Comparison of ENCODE assay signal across 8 cellular contexts in genomic region chr11:30346068-30346688, GRCh38. TPM values are rescaled to one million over a fixed set of nuclear protein-coding genes. Genes with fewer than 3 reads are reported as not detected.
DNase-seq lines count a peak whose midpoint lies in the region; ATAC-seq, FAIRE-seq and TF ChIP-seq lines count a peak whose summit lies in the region.

No MANE protein-coding gene starts in this region.

- H3K9ac ChIP-seq in K562 (ENCODE audit: insufficient read depth in 1 of 2, low read depth in 2 of 2, low read length in 2 of 2) = no peak overlapping the region

- H3K36me3 ChIP-seq in K562 (ENCODE audit: control insufficient read depth, insufficient read depth, low read length) = no peaks in the 10 kb centered on the region
- no peaks in the 10 kb centered on the region for H3K36me3 ChIP-seq in vagina

- WGBS in K562 (ENCODE audit: insufficient coverage, low coverage, missing lambda C conversion rate) = 14% methylated on average over 5 of the region's 5 CpGs

- H3K27ac ChIP-seq in K562 (ENCODE audit: extremely low read depth, low read depth, low read length) (no peak overlapping the region), vagina (no peak overlapping the region)

- TF ChIP-seq CTCF in GM13977 (IDR thresholded peaks at IDR 0.05; ENCODE audit: extremely low read depth, insufficient read depth, missing control alignments) (peak; percentile 62), K562 (IDR thresholded peaks at IDR 0.05 in 2 of 3, conservative IDR thresholded peaks at IDR 0.05 in 1 of 3; ENCODE audit: insufficient read depth in 2 of 3, low read depth in 1 of 3, low read length in 3 of 3) (peak; percentile 38 to 76 (median 43); a peak in 4 of 6 replicates), vagina (IDR thresholded peaks at IDR 0.05) (peak in 2 of 3 experiments; percentile 59 to 66)

- H3K4me3 ChIP-seq in K562 (no peak overlapping the region), vagina (no peak overlapping the region)

- ATAC-seq in K562 = peak; percentile 84
- no peak for ATAC-seq in GM18907 (IDR thresholded peaks at IDR 0.05; ENCODE audit: unreplicated experiment)
- no peak for ATAC-seq in stimulated activated naive CD8-positive, alpha-beta T cell treated with anti-CD3 and anti-CD28 coated beads, Interleukin-15, Interleukin-2, amounts not matched to agents 100 U/mL and 50 U/mL, for 24 hours

- CTCF ChIA-PET in K562 (lab: Yijun Ruan, JAX; ENCODE audit: low intra/inter-chr PET ratio) = no interaction called here

- TF ChIP-seq POLR2A in K562 (conservative IDR thresholded peaks at IDR 0.05) (no peak), vagina (IDR thresholded peaks at IDR 0.05) (no peak)

- in situ Hi-C loops in GM13977 (cut with MboI; ENCODE audit: low pct_unique_long_range_greater_than_20kb, low sequenced_read_pairs, unreplicated experiment) = no loop called here
- in situ Hi-C loops in K562 (cut with MboI) = loop anchor here (5.0 kb wide), 1 partner anchor 571 kb away; no protein-coding TSS in a partner anchor

- no peaks in the 10 kb centered on the region; the same call in 1 of the 2 replicates for H3K9me3 ChIP-seq in K562 (replicated peaks; ENCODE audit: control insufficient read depth, insufficient read depth, low read depth, low read length)
- no peaks in the 10 kb centered on the region for H3K9me3 ChIP-seq in vagina

- intact Hi-C loops in K562 (cut with micrococcal nuclease) = loop anchor here (1.0 kb wide), 1 partner anchor 572 kb away; no protein-coding TSS in a partner anchor
- intact Hi-C loops in vagina (cut with DNase I) = loop anchor here (10.0 kb wide), 1 partner anchor 569 kb away; no protein-coding TSS in a partner anchor

- no peaks in the 10 kb centered on the region for H3K79me2 ChIP-seq in K562 (ENCODE audit: control insufficient read depth, insufficient read depth, low read length)

- H3K27me3 ChIP-seq in K562 (ENCODE audit: control insufficient read depth in 2 of 2, insufficient read depth in 2 of 2, low read length in 2 of 2) (no peaks in the 10 kb centered on the region), vagina (no peaks in the 10 kb centered on the region)

- no peaks in the 10 kb centered on the region for H4K20me1 ChIP-seq in K562 (replicated peaks; ENCODE audit: control insufficient read depth, insufficient read depth, low read length)

- TF ChIP-seq RAD21 in K562 (CRISPR knock-in tag; conservative IDR thresholded peaks at IDR 0.05 in 1 of 2, IDR thresholded peaks at IDR 0.05 in 1 of 2) = peak; percentile 60 to 66

- H3K4me1 ChIP-seq in K562 (replicated peaks in 1 of 2; ENCODE audit: control insufficient read depth in 2 of 2, insufficient read depth in 2 of 2, low read length in 2 of 2) (no peaks in the 10 kb centered on the region), vagina (no peaks in the 10 kb centered on the region)

- no peak overlapping the region for H2AFZ ChIP-seq in K562 (ENCODE audit: low read depth, low read length)

- TF ChIP-seq EP300 in K562 (IDR thresholded peaks at IDR 0.05; ENCODE audit: low read length) = no peak

- BruUV-seq in K562 (replicated peaks; lab: Mats Ljungman, UMichigan) = no TSS peak

- DNase-seq in AG08396 (ENCODE audit: low spot score) (peak; percentile 12), GM13977 (ENCODE audit: low spot score) (peak; percentile 24), NCI-H2227 (lab: John Stamatoyannopoulos, UW; ENCODE audit: unreplicated experiment) (peak; percentile 77), K562 (ENCODE audit: extremely low read depth in 1 of 4, low spot score in 3 of 4) (peak; percentile 37 to 73 (median 38)), kidney glomerular epithelial cell (lab: John Stamatoyannopoulos, UW) (peak; percentile 33), vagina (ENCODE audit: extremely low spot score in 2 of 2) (no peak)
- no peak for DNase-seq in stimulated activated naive CD8-positive, alpha-beta T cell treated with anti-CD3 and anti-CD28 coated beads, Interleukin-15, Interleukin-2, amounts not matched to agents 100 U/mL and 50 U/mL, for 24 hours

- POLR2A ChIA-PET in K562 (lab: Yijun Ruan, JAX) = interaction anchor here (0.6 kb wide), 1 partner anchor 8 kb away, joined by 6 read pairs; no protein-coding TSS in a partner anchor

- FAIRE-seq in K562 (lab: Jason Lieb, UNC) = no peak

- no peak overlapping the region for H3K4me2 ChIP-seq in K562 (ENCODE audit: insufficient read depth, low read length)

- no peaks in the 10 kb centered on the region for H3K9me1 ChIP-seq in K562 (ENCODE audit: control insufficient read depth, insufficient read depth, low read length)

TF ChIP-seq in K562, 482 proteins besides CTCF, POLR2A, EP300 and RAD21:
- TF ChIP-seq SMC3 (conservative IDR thresholded peaks at IDR 0.05; ENCODE audit: insufficient read depth, low read depth, low read length) (peak; percentile 34; the same call in 1 of the 2 replicates), FOXK2 (conservative IDR thresholded peaks at IDR 0.05 in 1 of 2, IDR thresholded peaks at IDR 0.05 in 1 of 2; ENCODE audit: low read depth in 2 of 2) (no peak), GABPA (tag; conservative IDR thresholded peaks at IDR 0.05; ENCODE audit: low read depth) (no peak), HNRNPH1 (optimal IDR thresholded peaks at IDR 0.05; ENCODE audit: low read depth, low read length) (no peak), ZNF384 (IDR thresholded peaks at IDR 0.05; ENCODE audit: low read depth, low read length) (peak; percentile 93)

RNA-seq across cellular contexts. Expression of gene ARL14EP, which starts 23.3 kb away (rescaled TPM):
- 21.2 and 62.0 TPM in 2 replicates for total RNA-seq in K562 (2011; cell fraction: chromatin; rRNA removed; ENCODE audit: low replicate concordance)
- total RNA-seq in K562 (2011; cell fraction: nucleolus; rRNA removed) = 8.0 and 10.8 TPM in 2 replicates
- total RNA-seq in K562 (2011; cell fraction: nucleoplasm; rRNA removed) = 25.5 and 34.0 TPM in 2 replicates
- total RNA-seq in K562 (2014; rRNA removed) (11.4 and 11.6 TPM in 2 replicates), K562 (2014; rRNA removed; fragmentation: Illumina TruSeq; extraction: Trizol) (25.9 and 32.6 TPM in 2 replicates), K562 (2015; rRNA removed; fragmentation: Illumina TruSeq; extraction: Trizol) (21.7 and 23.0 TPM in 2 replicates), K562 (2021) (21.6 and 23.8 TPM in 2 replicates), vagina (15.7 TPM)
- polyA plus RNA-seq in K562 (2011; rRNA removed) (28.5 and 38.1 TPM in 2 replicates), K562 (2014; fragmentation: Illumina TruSeq; extraction: Trizol) (27.4 and 37.4 TPM in 2 replicates), K562 (2014; fragmentation: Nextera tagmentation; extraction: Ambion mirVana) (10 to 100 TPM; 37.8 to 42.7 TPM), K562 (2014; rRNA removed) (13.1 and 16.4 TPM in 2 replicates)
- polyA plus RNA-seq in K562 (2011; cell fraction: cytosol; rRNA removed) = 3.9 and 10.5 TPM in 2 replicates
- polyA plus RNA-seq in K562 (2011; cell fraction: nucleus; rRNA removed) = 10.4 and 18.5 TPM in 2 replicates
- 17.9 and 30.3 TPM in 2 replicates for polyA plus RNA-seq in K562 (2012)
- 29.2 and 36.0 TPM in 2 replicates for polyA minus RNA-seq in K562 (2011; rRNA and poly(A)+ RNA removed)
- 9.1 and 11.8 TPM in 2 replicates for polyA minus RNA-seq in K562 (2011; cell fraction: cytosol; rRNA and poly(A)+ RNA removed)
- polyA minus RNA-seq in K562 (2011; cell fraction: nucleus; rRNA and poly(A)+ RNA removed) = 14.7 and 30.9 TPM in 2 replicates

Comparison
In these comparisons a context has a peak if more than half of its experiments do, and no peak if none do; other contexts are left out.
1. DNase-seq: peak in AG08396 (single experiment), GM13977 (single experiment), NCI-H2227 (single experiment), K562 (4 of 4) and kidney glomerular epithelial cell (single experiment); none in vagina (0 of 2) and stimulated activated naive CD8-positive, alpha-beta T cell treated with anti-CD3 and anti-CD28 coated beads, Interleukin-15, Interleukin-2, amounts not matched to agents 100 U/mL and 50 U/mL, for 24 hours (single experiment).
2. Peak in every context shown above with its lines, with median percentiles within 50 percentile points of each other: CTCF ChIP-seq.